ENCODE assay signal across 13 cellular contexts in genomic region chr19:46623915-46624502, GRCh38. TPM values are rescaled to one million over a fixed set of nuclear protein-coding genes. Genes with fewer than 3 reads are reported as not detected.
DNase-seq lines count a peak whose midpoint lies in the region; ATAC-seq, FAIRE-seq and TF ChIP-seq lines count a peak whose summit lies in the region.
"Had no signal": no experiment of that assay in that cellular context is flagged by ENCODE, and none has a peak within 500 bp of the region (broad histone marks: within the 10 kb centered on the region; RNA-seq: fewer than 3 reads in every experiment).

No MANE protein-coding gene starts in this region.

- TF ChIP-seq CTCF in kidney (IDR thresholded peaks at IDR 0.05; ENCODE audit: borderline replicate concordance, extremely low read depth, insufficient read depth): no peak
- TF ChIP-seq CTCF in suprapubic skin (IDR thresholded peaks at IDR 0.05): no peak

- intact Hi-C loops in kidney (cut with DNase I): no loop called here

- peaks cover 31% of the 10 kb centered on the region for H3K4me1 Mint-ChIP-seq in activated CD8-positive, alpha-beta memory T cell treated with anti-CD3 and anti-CD28 coated beads, Interleukin-2, amount 10 ng/mL, durations not matched to agents 7 days and 5 days
- H3K4me1 Mint-ChIP-seq in activated CD4-positive, alpha-beta memory T cell treated with anti-CD3 and anti-CD28 coated beads, Interleukin-2, amount 10 ng/mL, durations not matched to agents 7 days and 5 days: peaks cover 45% of the 10 kb centered on the region

- peak overlapping the region; percentile 29 to 44 for H3K4me3 ChIP-seq in kidney (ENCODE audit: low read length in 2 of 2)
- H3K4me3 ChIP-seq in suprapubic skin: peak overlapping the region; percentile 13

- H3K9me3 Mint-ChIP-seq in activated CD8-positive, alpha-beta memory T cell treated with anti-CD3 and anti-CD28 coated beads, Interleukin-2, amount 10 ng/mL, durations not matched to agents 7 days and 5 days (ENCODE audit: low read depth): no peaks in the 10 kb centered on the region
- H3K9me3 Mint-ChIP-seq in activated CD4-positive, alpha-beta memory T cell treated with anti-CD3 and anti-CD28 coated beads, Interleukin-2, amount 10 ng/mL, durations not matched to agents 7 days and 5 days: no peaks in the 10 kb centered on the region

- H3K9me3 ChIP-seq in kidney (ENCODE audit: control insufficient read depth in 1 of 2, low read length in 2 of 2) (no peaks in the 10 kb centered on the region), suprapubic skin (no peaks in the 10 kb centered on the region)
- H3K9me3 ChIP-seq: BE2C had no signal

- H3K4me3 Mint-ChIP-seq in activated CD8-positive, alpha-beta memory T cell treated with anti-CD3 and anti-CD28 coated beads, Interleukin-2, amount 10 ng/mL, durations not matched to agents 7 days and 5 days: peak overlapping the region; percentile 30
- peak overlapping the region; percentile 71 for H3K4me3 Mint-ChIP-seq in activated CD4-positive, alpha-beta memory T cell treated with anti-CD3 and anti-CD28 coated beads, Interleukin-2, amount 10 ng/mL, durations not matched to agents 7 days and 5 days

- CTCF ChIA-PET in activated CD8-positive, alpha-beta memory T cell treated with anti-CD3 and anti-CD28 coated beads, Interleukin-2, amount 10 ng/mL, durations not matched to agents 7 days and 5 days (lab: Charles Lee): interaction anchor here (14.6 kb wide), 1 partner anchor 7 kb away, joined by 143 read pairs; no protein-coding TSS in a partner anchor
- CTCF ChIA-PET in activated CD4-positive, alpha-beta memory T cell treated with anti-CD3 and anti-CD28 coated beads, Interleukin-2, amount 10 ng/mL, durations not matched to agents 7 days and 5 days (lab: Charles Lee): interaction anchor here (1.0 to 1.9 kb wide), 2 partner anchors 10 to 37 kb away, joined by 3 to 4 read pairs; partner anchors contain the start of gene DACT3

- POLR2A ChIA-PET in activated CD4-positive, alpha-beta memory T cell treated with anti-CD3 and anti-CD28 coated beads, Interleukin-2, amount 10 ng/mL, durations not matched to agents 7 days and 5 days (lab: Charles Lee): interaction anchor here (0.6 to 1.9 kb wide), 2 partner anchors 10 to 12 kb away, joined by 3 to 7 read pairs; no protein-coding TSS in a partner anchor

- H3K4me1 ChIP-seq in kidney (ENCODE audit: control insufficient read depth in 1 of 2, insufficient read depth in 1 of 2, low read depth in 1 of 2, low read length in 2 of 2) (peaks cover 9 to 17% of the 10 kb centered on the region in 2 donors), suprapubic skin (peaks cover 60% of the 10 kb centered on the region)

- FAIRE-seq in kidney (lab: Jason Lieb, UNC): no peak
- FAIRE-seq: RCC 7860 had no signal

- H3K27ac Mint-ChIP-seq in activated CD8-positive, alpha-beta memory T cell treated with anti-CD3 and anti-CD28 coated beads, Interleukin-2, amount 10 ng/mL, durations not matched to agents 7 days and 5 days: peak overlapping the region; percentile 60
- H3K27ac Mint-ChIP-seq in activated CD4-positive, alpha-beta memory T cell treated with anti-CD3 and anti-CD28 coated beads, Interleukin-2, amount 10 ng/mL, durations not matched to agents 7 days and 5 days: peak overlapping the region; percentile 41
- H3K27ac Mint-ChIP-seq: progenitor cell of endocrine pancreas had no signal

- H3K9ac ChIP-seq in kidney (ENCODE audit: low read length in 2 of 2): peak overlapping the region; percentile 26 to 41

- H3K27me3 Mint-ChIP-seq in activated CD8-positive, alpha-beta memory T cell treated with anti-CD3 and anti-CD28 coated beads, Interleukin-2, amount 10 ng/mL, durations not matched to agents 7 days and 5 days: no peaks in the 10 kb centered on the region
- H3K27me3 Mint-ChIP-seq in activated CD4-positive, alpha-beta memory T cell treated with anti-CD3 and anti-CD28 coated beads, Interleukin-2, amount 10 ng/mL, durations not matched to agents 7 days and 5 days: no peaks in the 10 kb centered on the region

- no peaks in the 10 kb centered on the region for H3K27me3 ChIP-seq in suprapubic skin
- H3K27me3 ChIP-seq: BE2C had no signal

- H3K27ac ChIP-seq in kidney (ENCODE audit: low read depth in 2 of 2, low read length in 2 of 2): peak overlapping the region; percentile 51 to 60
- H3K27ac ChIP-seq in suprapubic skin: peak overlapping the region; percentile 78

- no peaks in the 10 kb centered on the region for H3K36me3 ChIP-seq in kidney (ENCODE audit: control insufficient read depth in 1 of 2, insufficient read depth in 2 of 2, low read length in 2 of 2)
- no peaks in the 10 kb centered on the region for H3K36me3 ChIP-seq in suprapubic skin
- H3K36me3 ChIP-seq: BE2C had no signal

- no peak for DNase-seq in activated CD8-positive, alpha-beta memory T cell treated with anti-CD3 and anti-CD28 coated beads, Interleukin-2, amount 10 ng/mL, durations not matched to agents 7 days and 5 days
- no peak for DNase-seq in activated CD8-positive, alpha-beta memory T cell treated with anti-CD3 and anti-CD28 coated beads for 24 hours
- DNase-seq in activated CD4-positive, alpha-beta memory T cell treated with anti-CD3 and anti-CD28 coated beads, Interleukin-2, amount 10 ng/mL, durations not matched to agents 7 days and 5 days: no peak
- DNase-seq in kidney (no peak), suprapubic skin (ENCODE audit: low spot score in 2 of 2) (no peak), left lobe of liver (ENCODE audit: low spot score) (no peak), DMS153 treated with DMSO at 0.1 percent for 48 hours (lab: John Stamatoyannopoulos, UW; ENCODE audit: unreplicated experiment) (no peak)
- DNase-seq: BE2C, NCI-H1694 had no signal

- WGBS in suprapubic skin: 73% methylated on average over 16 of the region's 35 CpGs

- no peak for ATAC-seq in activated CD8-positive, alpha-beta memory T cell treated with anti-CD3 and anti-CD28 coated beads, Interleukin-2, amount 10 ng/mL, durations not matched to agents 7 days and 5 days
- ATAC-seq in esophagus mucosa: no peak
- ATAC-seq in left lobe of liver: no peak

- no peak for TF ChIP-seq EP300 in suprapubic skin (IDR thresholded peaks at IDR 0.05)

- H3K36me3 Mint-ChIP-seq in activated CD8-positive, alpha-beta memory T cell treated with anti-CD3 and anti-CD28 coated beads, Interleukin-2, amount 10 ng/mL, durations not matched to agents 7 days and 5 days: no peaks in the 10 kb centered on the region
- no peaks in the 10 kb centered on the region for H3K36me3 Mint-ChIP-seq in activated CD4-positive, alpha-beta memory T cell treated with anti-CD3 and anti-CD28 coated beads, Interleukin-2, amount 10 ng/mL, durations not matched to agents 7 days and 5 days (ENCODE audit: low read depth)

- TF ChIP-seq POLR2A in suprapubic skin (IDR thresholded peaks at IDR 0.05): no peak

RNA-seq across cellular contexts. Expression of gene PTGIR, which starts 0.9 kb away (rescaled TPM):
- total RNA-seq in activated CD8-positive, alpha-beta memory T cell treated with anti-CD3 and anti-CD28 coated beads, Interleukin-2, amount 10 ng/mL, durations not matched to agents 7 days and 5 days: 10 to 100 TPM in 1 of 2 experiments, 1 to 10 TPM in 1; 1.8 to 27.5 TPM
- 1 to 10 TPM; 5.3 to 5.6 TPM for total RNA-seq in activated CD4-positive, alpha-beta memory T cell treated with anti-CD3 and anti-CD28 coated beads, Interleukin-2, amount 10 ng/mL, durations not matched to agents 7 days and 5 days
- 10.1 TPM for total RNA-seq in kidney
- 7.5 TPM for polyA plus RNA-seq in kidney (ENCODE audit: insufficient read depth, low read depth, low replicate concordance)
- total RNA-seq in suprapubic skin: 1 to 10 TPM in 3 of 4 donors, under 1 TPM in 1; 0.57 to 6.7 (median 2.4) TPM
- total RNA-seq in esophagus mucosa: 0.12 TPM
- 3.0 TPM for total RNA-seq in left lobe of liver
- total RNA-seq: HT-29, progenitor cell of endocrine pancreas had no signal

RNA-seq across cellular contexts. Expression of gene GNG8, which starts 12.0 kb away (rescaled TPM):
- total RNA-seq in activated CD8-positive, alpha-beta memory T cell treated with anti-CD3 and anti-CD28 coated beads, Interleukin-2, amount 10 ng/mL, durations not matched to agents 7 days and 5 days: 10 to 100 TPM in 1 of 2 experiments, not detected in 1; 25.9 TPM
- total RNA-seq in activated CD4-positive, alpha-beta memory T cell treated with anti-CD3 and anti-CD28 coated beads, Interleukin-2, amount 10 ng/mL, durations not matched to agents 7 days and 5 days: 1 to 10 TPM; 3.1 to 3.4 TPM
- not detected for total RNA-seq in kidney
- polyA plus RNA-seq in kidney (ENCODE audit: insufficient read depth, low read depth, low replicate concordance): not detected
- total RNA-seq in suprapubic skin: not detected
- total RNA-seq in esophagus mucosa: not detected
- total RNA-seq in left lobe of liver: not detected
- total RNA-seq: HT-29, progenitor cell of endocrine pancreas had no signal

RNA-seq across cellular contexts. Expression of gene CALM3, which starts 22.9 kb away (rescaled TPM):
- total RNA-seq in activated CD8-positive, alpha-beta memory T cell treated with anti-CD3 and anti-CD28 coated beads, Interleukin-2, amount 10 ng/mL, durations not matched to agents 7 days and 5 days: 100 to 1,000 TPM; 497 to 498 TPM
- total RNA-seq in activated CD4-positive, alpha-beta memory T cell treated with anti-CD3 and anti-CD28 coated beads, Interleukin-2, amount 10 ng/mL, durations not matched to agents 7 days and 5 days: 100 to 1,000 TPM; 446 to 465 TPM
- total RNA-seq in kidney (217 TPM), suprapubic skin (100 to 1,000 TPM in 1 of 4 donors, 10 to 100 TPM in 3; 56.0 to 102 (median 78.6) TPM), esophagus mucosa (109 TPM), left lobe of liver (89.6 TPM)
- 350 TPM for polyA plus RNA-seq in kidney (ENCODE audit: insufficient read depth, low read depth, low replicate concordance)

RNA-seq across cellular contexts. Expression of gene DACT3, which starts 37.0 kb away (rescaled TPM):
- 1 to 10 TPM in 1 of 2 experiments, under 1 TPM in 1; 0.12 to 1.2 TPM for total RNA-seq in activated CD8-positive, alpha-beta memory T cell treated with anti-CD3 and anti-CD28 coated beads, Interleukin-2, amount 10 ng/mL, durations not matched to agents 7 days and 5 days
- under 1 TPM; 0.15 to 0.20 TPM for total RNA-seq in activated CD4-positive, alpha-beta memory T cell treated with anti-CD3 and anti-CD28 coated beads, Interleukin-2, amount 10 ng/mL, durations not matched to agents 7 days and 5 days
- total RNA-seq in kidney (10.4 TPM), suprapubic skin (1 to 10 TPM in 3 of 4 donors, under 1 TPM in 1; 0.68 to 1.8 (median 1.2) TPM), esophagus mucosa (0.32 TPM), left lobe of liver (1.2 TPM)
- polyA plus RNA-seq in kidney (ENCODE audit: insufficient read depth, low read depth, low replicate concordance): 5.4 TPM
